Comparison of ENCODE assay signal across 35 cellular contexts in the genomic region with DNA sequence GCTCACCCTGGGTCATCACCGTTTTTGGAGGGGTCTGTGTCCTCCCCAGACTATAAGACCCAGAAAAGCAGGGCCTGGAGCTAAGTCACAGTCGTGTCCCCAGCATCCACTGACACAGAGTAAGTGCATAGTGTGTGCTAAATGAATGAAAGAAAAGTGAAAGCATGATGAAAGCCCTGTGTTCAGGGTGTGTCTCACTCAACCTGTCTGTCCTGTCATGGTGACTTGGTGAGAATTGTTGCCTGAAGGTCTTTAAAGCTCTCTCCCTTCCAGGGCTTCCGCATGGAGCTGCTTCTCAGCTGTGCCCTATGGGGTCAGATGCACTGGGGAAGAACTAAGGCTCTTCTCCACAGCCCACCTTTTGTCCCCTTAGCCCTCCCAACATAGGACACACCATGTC. TPM values are rescaled to one million over a fixed set of nuclear protein-coding genes. Genes with fewer than 3 reads are reported as not detected.
DNase-seq lines count a peak whose midpoint lies in the region; ATAC-seq, FAIRE-seq and TF ChIP-seq lines count a peak whose summit lies in the region.
"Had no signal": no experiment of that assay in that cellular context is flagged by ENCODE, and none has a peak within 500 bp of the region (broad histone marks: within the 10 kb centered on the region; RNA-seq: fewer than 3 reads in every experiment).

No MANE protein-coding gene starts in this region.

- no TSS peak for BruUV-seq in PC-9 (replicated peaks; lab: Mats Ljungman, UMichigan)

- intact Hi-C loops in activated CD4-positive, alpha-beta T cell treated with anti-CD3 and anti-CD28 coated beads, Interleukin-2, amount 10 ng/mL, durations not matched to agents 24 days and 14 days (cut with micrococcal nuclease), result no loop called here
- intact Hi-C loops in PC-9 (cut with micrococcal nuclease; ENCODE audit: unreplicated experiment), result no loop called here

- H3K4me2 ChIP-seq in PC-9, result peak overlapping the region; percentile 75

- no peaks in the 10 kb centered on the region for H3K9me2 ChIP-seq in PC-9 (ENCODE audit: insufficient read depth)

- peak; percentile 77 for ATAC-seq in esophagus mucosa
- ATAC-seq: foreskin keratinocyte, HCT116, heart left ventricle, Panc1, pancreas had no signal

- no peak for TF ChIP-seq POLR2A in GM12892 (IDR thresholded peaks at IDR 0.05; ENCODE audit: low read depth, low read length)

- H3K4me3 ChIP-seq in PC-9, result peak overlapping the region; percentile 35
- H3K4me3 ChIP-seq: heart left ventricle, lung, pancreas, SJSA1, skin epidermis, stomach, thyroid gland had no signal

- peak; percentile 59 for DNase-seq in activated CD4-positive, alpha-beta T cell treated with anti-CD3 and anti-CD28 coated beads, Interleukin-2, amount 10 ng/mL, durations not matched to agents 24 days and 14 days
- no peak for DNase-seq in activated CD4-positive, alpha-beta T cell treated with anti-CD3 and anti-CD28 coated beads for 48 hours
- DNase-seq in PC-9 (peak; percentile 64 to 94), type B pancreatic cell (ENCODE audit: extremely low spot score, unreplicated experiment) (no peak), NCI-H2029 (lab: John Stamatoyannopoulos, UW) (no peak), NCI-H1930 (lab: John Stamatoyannopoulos, UW) (no peak), GM12892 (ENCODE audit: insufficient read length) (no peak)
- DNase-seq: activated naive CD4-positive, alpha-beta T cell treated with Interleukin-2 at 50 U/mL for 16 hours; activated T-cell treated with anti-CD3 and anti-CD28 coated beads, Interleukin-2, amount 50 U/mL, for 4 hours; CD4-positive, alpha-beta memory T cell; effector CD4-positive, alpha-beta T cell; foreskin keratinocyte; heart left ventricle; Karpas-422; kidney glomerular epithelial cell; NCI-H1694; NCI-H2171 treated with DMSO at 0.1 percent for 48 hours; NCI-H524 treated with DMSO at 0.1 percent for 48 hours; nephron progenitor cell; NK-92 treated with Interleukin-12 subunit alpha and Interleukin-12 subunit beta, amount 100 ng/mL, for 24 hours; pancreas; retina; stimulated activated CD4-positive, alpha-beta T cell treated with anti-CD3 and anti-CD28 coated beads, Interleukin-1b, Interleukin-23, amount 100 ng/mL, for 48 hours; stimulated activated CD8-positive, alpha-beta memory T cell treated with anti-CD3 and anti-CD28 coated beads, Interleukin-4, amount 100 ng/mL, for 48 hours; stomach; thyroid gland had no signal

- H3K27ac Mint-ChIP-seq in activated CD4-positive, alpha-beta T cell treated with anti-CD3 and anti-CD28 coated beads, Interleukin-2, amount 10 ng/mL, durations not matched to agents 24 days and 14 days, result no peak overlapping the region
- H3K27ac Mint-ChIP-seq in type B pancreatic cell, result peak overlapping the region; percentile 95
- H3K27ac Mint-ChIP-seq: CD4-positive, alpha-beta memory T cell; nephron progenitor cell had no signal

- no peaks in the 10 kb centered on the region; the same call in 1 of the 2 replicates for H3K9me3 ChIP-seq in PC-9 (ENCODE audit: insufficient read depth, low read depth)
- H3K9me3 ChIP-seq: heart left ventricle, pancreas, SJSA1, stomach, thyroid gland had no signal

- CTCF ChIA-PET in PC-9 (lab: Charles Lee), result no interaction called here

- H3K27ac ChIP-seq in PC-9, result peak overlapping the region; percentile 93
- H3K27ac ChIP-seq: epithelial cell of prostate, foreskin keratinocyte, heart left ventricle, pancreas, SJSA1, skin epidermis, stomach, thyroid gland had no signal

- peak overlapping the region; percentile 30 for H3K4me3 Mint-ChIP-seq in activated CD4-positive, alpha-beta T cell treated with anti-CD3 and anti-CD28 coated beads, Interleukin-2, amount 10 ng/mL, durations not matched to agents 24 days and 14 days
- H3K4me3 Mint-ChIP-seq in type B pancreatic cell, result peak overlapping the region; percentile 66
- H3K4me3 Mint-ChIP-seq: activated T-cell treated with anti-CD3 and anti-CD28 coated beads, Interleukin-2, amount 50 U/mL, for 4 hours; nephron progenitor cell had no signal

- no peaks in the 10 kb centered on the region for H3K36me3 Mint-ChIP-seq in activated CD4-positive, alpha-beta T cell treated with anti-CD3 and anti-CD28 coated beads, Interleukin-2, amount 10 ng/mL, durations not matched to agents 24 days and 14 days (ENCODE audit: low read depth)
- no peaks in the 10 kb centered on the region for H3K36me3 Mint-ChIP-seq in type B pancreatic cell
- H3K36me3 Mint-ChIP-seq: CD4-positive, alpha-beta memory T cell had no signal

- H3K79me2 ChIP-seq in PC-9 (ENCODE audit: low read depth), result no peaks in the 10 kb centered on the region

- 0 out of 2 replicates have a peak, but pooled peaks cover 10% of the 10 kb centered on the region for H3K36me3 ChIP-seq in PC-9 (ENCODE audit: low read depth)
- H3K36me3 ChIP-seq: heart left ventricle, pancreas, SJSA1, stomach, thyroid gland had no signal

- peaks cover 64% of the 10 kb centered on the region for H3F3A ChIP-seq in PC-9 (ENCODE audit: insufficient read depth, low read depth)

- H3K27me3 ChIP-seq in PC-9 (ENCODE audit: insufficient read depth, low read depth), result no peaks in the 10 kb centered on the region
- H3K27me3 ChIP-seq: foreskin keratinocyte, heart left ventricle, pancreas, thyroid gland had no signal

- no peak for FAIRE-seq in GM12892 (lab: Jason Lieb, UNC)
- FAIRE-seq: pancreas, TTC549 had no signal

- no peaks in the 10 kb centered on the region for H4K20me1 ChIP-seq in PC-9 (ENCODE audit: insufficient read depth)

- peaks cover 12% of the 10 kb centered on the region for H3K4me1 Mint-ChIP-seq in activated CD4-positive, alpha-beta T cell treated with anti-CD3 and anti-CD28 coated beads, Interleukin-2, amount 10 ng/mL, durations not matched to agents 24 days and 14 days
- H3K4me1 Mint-ChIP-seq in type B pancreatic cell (ENCODE audit: unreplicated experiment), result peaks cover 12% of the 10 kb centered on the region
- H3K4me1 Mint-ChIP-seq: nephron progenitor cell had no signal

- H2AFZ ChIP-seq in PC-9, result no peak overlapping the region

- POLR2A ChIA-PET in PC-9 (lab: Charles Lee; ENCODE audit: unreplicated experiment), result interaction anchor here (0.6 to 1.0 kb wide), 3 partner anchors 8 to 440 kb away, joined by 3 to 10 read pairs (median 3); no protein-coding TSS in a partner anchor

- TF ChIP-seq CTCF in PC-9 (conservative IDR thresholded peaks at IDR 0.05) (no peak), type B pancreatic cell (conservative IDR thresholded peaks at IDR 0.05) (no peak)

- H3K27me3 Mint-ChIP-seq in activated CD4-positive, alpha-beta T cell treated with anti-CD3 and anti-CD28 coated beads, Interleukin-2, amount 10 ng/mL, durations not matched to agents 24 days and 14 days, result peaks cover 12% of the 10 kb centered on the region
- H3K27me3 Mint-ChIP-seq in type B pancreatic cell, result peaks cover 11% of the 10 kb centered on the region

- no peaks in the 10 kb centered on the region for H3K9me3 Mint-ChIP-seq in activated CD4-positive, alpha-beta T cell treated with anti-CD3 and anti-CD28 coated beads, Interleukin-2, amount 10 ng/mL, durations not matched to agents 24 days and 14 days
- H3K9me3 Mint-ChIP-seq in type B pancreatic cell, result no peaks in the 10 kb centered on the region
- H3K9me3 Mint-ChIP-seq: activated T-cell treated with anti-CD3 and anti-CD28 coated beads, Interleukin-2, amount 50 U/mL, for 4 hours; nephron progenitor cell had no signal

- peaks cover 91% of the 10 kb centered on the region for H3K4me1 ChIP-seq in PC-9 (replicated peaks; ENCODE audit: insufficient read depth)
- H3K4me1 ChIP-seq: pancreas had no signal

RNA-seq across cellular contexts. Expression of a gene that starts 20.5 kb away (rescaled TPM):
- not detected in 2 replicates for total RNA-seq in activated CD4-positive, alpha-beta T cell treated with anti-CD3 and anti-CD28 coated beads, Interleukin-2, amount 10 ng/mL, durations not matched to agents 24 days and 14 days
- total RNA-seq in PC-9 (2021) (2.6 and 3.7 TPM in 2 replicates), esophagus mucosa (20.2 TPM), type B pancreatic cell (ENCODE audit: low replicate concordance) (0.56 and 0.76 TPM in 2 replicates)
- polyA plus RNA-seq in GM12892 (2012; ENCODE audit: missing spikeins), result not detected
- total RNA-seq: A673; activated T-cell treated with anti-CD3 and anti-CD28 coated beads, Interleukin-2, amount 50 U/mL, for 4 hours; CD4-positive, alpha-beta memory T cell; heart left ventricle; lung; pancreas; SJSA1; stomach; thyroid gland had no signal
- polyA plus RNA-seq: CD4-positive, alpha-beta memory T cell; heart left ventricle; lung; pancreas had no signal

Comparison
In these comparisons a context has a peak if more than half of its experiments do, and no peak if none do; other contexts are left out.
1. DNase-seq: peak in activated CD4-positive, alpha-beta T cell treated with anti-CD3 and anti-CD28 coated beads, Interleukin-2, amount 10 ng/mL, durations not matched to agents 24 days and 14 days (single experiment) and PC-9 (2 of 2); none in activated CD4-positive, alpha-beta T cell treated with anti-CD3 and anti-CD28 coated beads for 48 hours (single experiment), type B pancreatic cell (single experiment), NCI-H2029 (single experiment), NCI-H1930 (0 of 2) and GM12892 (single experiment).